8 cellular contexts compared by ENCODE assay signal in genomic region chr1:1116701-1117468, GRCh38. TPM values are rescaled to one million over a fixed set of nuclear protein-coding genes. Genes with fewer than 3 reads are reported as not detected.
DNase-seq lines count a peak whose midpoint lies in the region; ATAC-seq, FAIRE-seq and TF ChIP-seq lines count a peak whose summit lies in the region.

No MANE protein-coding gene starts in this region.

- H3K9me2 ChIP-seq in hepatocyte (replicated peaks; ENCODE audit: insufficient read depth), result no peaks in the 10 kb centered on the region

- peak overlapping the region; percentile 98 for H3K4me2 ChIP-seq in hepatocyte

- FAIRE-seq in small intestine (lab: Jason Lieb, UNC), result no peak

- no peaks in the 10 kb centered on the region for H3K36me3 ChIP-seq in CD8-positive, alpha-beta T cell (ENCODE audit: insufficient read depth, low read length)
- H3K36me3 ChIP-seq in hepatocyte (replicated peaks; ENCODE audit: insufficient read depth, low read depth), result no peaks in the 10 kb centered on the region
- H3K36me3 ChIP-seq in small intestine (ENCODE audit: control insufficient read depth in 2 of 2, insufficient read depth in 2 of 2, low read length in 2 of 2), result no peaks in the 10 kb centered on the region

- peak overlapping the region; percentile 14 for H2AFZ ChIP-seq in hepatocyte

- H3K9me3 ChIP-seq in CD8-positive, alpha-beta T cell (ENCODE audit: low read length), result peaks cover 6% of the 10 kb centered on the region
- H3K9me3 ChIP-seq in hepatocyte (ENCODE audit: low read depth), result no peaks in the 10 kb centered on the region
- H3K9me3 ChIP-seq in small intestine (ENCODE audit: control insufficient read depth, low read depth), result no peaks in the 10 kb centered on the region

- peak in 3 of 7 experiments; percentile 40 to 48 (median 48) for DNase-seq in CD8-positive, alpha-beta T cell
- DNase-seq in KBM-7 (peak; percentile 19), hepatocyte (ENCODE audit: low spot score) (no peak), small intestine (no peak), NCI-H187 (lab: John Stamatoyannopoulos, UW) (no peak), NCI-H774 (lab: John Stamatoyannopoulos, UW) (no peak)
- peak; percentile 8 for DNase-seq in activated effector memory CD4-positive, alpha-beta T cell treated with Interleukin-2 at 50 U/mL for 16 hours

- POLR2A ChIA-PET in CD8-positive, alpha-beta T cell (lab: Charles Lee), result interaction anchor here (1.0 to 1.4 kb wide), 3 partner anchors 103 to 258 kb away, joined by 3 to 6 read pairs (median 3); partner anchors contain the start of genes AURKAIP1, ISG15 and UBE2J2

- peaks cover 4% of the 10 kb centered on the region for H3K9me3 Mint-ChIP-seq in CD8-positive, alpha-beta T cell

- H3K27me3 ChIP-seq in CD8-positive, alpha-beta T cell (ENCODE audit: insufficient read depth, low read length), result no peaks in the 10 kb centered on the region
- H3K27me3 ChIP-seq in hepatocyte, result no peaks in the 10 kb centered on the region
- H3K27me3 ChIP-seq in small intestine (ENCODE audit: control insufficient read depth in 2 of 2, insufficient read depth in 2 of 2, low read length in 2 of 2), result peaks cover 0 to 5% of the 10 kb centered on the region in 2 donors

- H3K4me3 Mint-ChIP-seq in CD8-positive, alpha-beta T cell, result peak overlapping the region; percentile 67

- peaks cover 13% of the 10 kb centered on the region for H3K4me1 Mint-ChIP-seq in CD8-positive, alpha-beta T cell (ENCODE audit: low read depth)

- CTCF ChIA-PET in CD8-positive, alpha-beta T cell (lab: Charles Lee), result interaction anchor here (1.0 to 6.9 kb wide), 2 partner anchors 169 to 175 kb away, joined by 3 to 101 read pairs; no protein-coding TSS in a partner anchor

- H3K27me3 Mint-ChIP-seq in CD8-positive, alpha-beta T cell (ENCODE audit: low read depth), result peaks cover 4% of the 10 kb centered on the region

- no peak for TF ChIP-seq CTCF in CD8-positive, alpha-beta T cell (IDR thresholded peaks at IDR 0.05)
- TF ChIP-seq CTCF in hepatocyte (IDR thresholded peaks at IDR 0.05; ENCODE audit: poor library complexity), result no peak

- H3K4me3 ChIP-seq in CD8-positive, alpha-beta T cell (ENCODE audit: low read depth, low read length), result peak overlapping the region; percentile 66
- H3K4me3 ChIP-seq in hepatocyte (peak overlapping the region; percentile 34), small intestine (ENCODE audit: low read depth in 1 of 2, low read length in 2 of 2) (peak overlapping the region; percentile 29 to 89)

- no peak overlapping the region for H3K27ac Mint-ChIP-seq in CD8-positive, alpha-beta T cell

- ATAC-seq in CD8-positive, alpha-beta T cell, result no peak
- ATAC-seq in GM19395 (IDR thresholded peaks at IDR 0.05; ENCODE audit: unreplicated experiment), result no peak

- H3K79me2 ChIP-seq in hepatocyte, result peaks cover 13% of the 10 kb centered on the region

- H4K20me1 ChIP-seq in hepatocyte (ENCODE audit: insufficient read depth, poor library complexity, severe bottlenecking), result no peaks in the 10 kb centered on the region

- intact Hi-C loops in CD8-positive, alpha-beta T cell (cut with DNase I, micrococcal nuclease), result loop anchor here (1.0 to 10.0 kb wide), 17 partner anchors 18 to 395 kb away; partner anchors contain the start of genes AURKAIP1 (in 2 of the 2), B3GALT6 (in 2 of the 2), PUSL1 (in 2 of the 2) and SDF4 (in 2 of the 2)

- H3K36me3 Mint-ChIP-seq in CD8-positive, alpha-beta T cell, result peaks cover 12% of the 10 kb centered on the region

- peaks cover 14% of the 10 kb centered on the region for H3K4me1 ChIP-seq in CD8-positive, alpha-beta T cell (ENCODE audit: insufficient read depth, low read length)
- peaks cover 10% of the 10 kb centered on the region for H3K4me1 ChIP-seq in hepatocyte (ENCODE audit: insufficient read depth)
- no peaks in the 10 kb centered on the region for H3K4me1 ChIP-seq in small intestine (ENCODE audit: control insufficient read depth in 2 of 2, insufficient read depth in 1 of 2, low read depth in 1 of 2, low read length in 1 of 2)

- 26% methylated on average over 21 of the region's 47 CpGs for WGBS in hepatocyte (ENCODE audit: low lambda C conversion rate, missing lambda C conversion rate)
- 8 to 15% (median 11%) methylated on average over 17 to 47 of the region's 47 CpGs for WGBS in small intestine, 3 donors

- peak overlapping the region; percentile 15 for H3K27ac ChIP-seq in CD8-positive, alpha-beta T cell (ENCODE audit: low read depth, low read length)
- H3K27ac ChIP-seq in hepatocyte, result no peak overlapping the region
- H3K27ac ChIP-seq in small intestine (ENCODE audit: low read depth in 1 of 2, low read length in 1 of 2), result no peak overlapping the region

- in situ Hi-C loops in KBM-7 (cut with MboI; ENCODE audit: low pct_unique_long_range_greater_than_20kb, low sequenced_read_pairs), result no loop called here

RNA-seq across cellular contexts. Expression of gene C1orf159, which starts 1.0 kb away (rescaled TPM):
- 10 to 100 TPM; 14.3 to 17.6 TPM for total RNA-seq in CD8-positive, alpha-beta T cell
- total RNA-seq in hepatocyte, result 7.1 and 9.2 TPM in 2 replicates
- polyA plus RNA-seq in hepatocyte, result 21.7 and 25.1 TPM in 2 replicates
- 10 to 100 TPM; 12.4 to 19.0 (median 12.7) TPM for polyA plus RNA-seq in small intestine

RNA-seq across cellular contexts. Expression of gene RNF223, which starts 42.8 kb away (rescaled TPM):
- not detected for total RNA-seq in CD8-positive, alpha-beta T cell
- 0.08 and 0.43 TPM in 2 replicates for total RNA-seq in hepatocyte
- 0.88 and 2.6 TPM in 2 replicates for polyA plus RNA-seq in hepatocyte
- under 1 TPM in 2 of 3 donors, not detected in 1; 0.18 to 0.45 TPM for polyA plus RNA-seq in small intestine

RNA-seq across cellular contexts. Expression of gene TTLL10, which starts 56.8 kb away (rescaled TPM):
- total RNA-seq in CD8-positive, alpha-beta T cell, result not detected
- total RNA-seq in hepatocyte, result not detected in 2 replicates
- 0.38 and 0.69 TPM in 2 replicates for polyA plus RNA-seq in hepatocyte
- under 1 TPM in 1 of 3 donors, not detected in 2; 0.36 TPM for polyA plus RNA-seq in small intestine

Comparison
In these comparisons a context has a peak if more than half of its experiments do, and no peak if none do; other contexts are left out.
1. DNase-seq: peak in KBM-7 (single experiment) and activated effector memory CD4-positive, alpha-beta T cell treated with Interleukin-2 at 50 U/mL for 16 hours (single experiment); none in hepatocyte (single experiment), small intestine (single experiment), NCI-H187 (0 of 2) and NCI-H774 (single experiment).
2. Peak in every context shown above with its lines, with median percentiles within 50 percentile points of each other: H3K4me3 ChIP-seq.